19 cellular contexts compared by ENCODE assay signal in genomic region chr20:14449323-14449722, GRCh38.
DNase-seq lines count a peak whose midpoint lies in the region; TF ChIP-seq lines count a peak whose summit lies in the region.
"Had no signal": no experiment of that assay in that cellular context is flagged by ENCODE, and none has a peak within 500 bp of the region (broad histone marks: within the 10 kb centered on the region; RNA-seq: fewer than 3 reads in every experiment).

No MANE protein-coding gene starts in this region.

- DNase-seq in NCI-H446 treated with DMSO at 0.1 percent for 48 hours (lab: John Stamatoyannopoulos, UW) (peak; percentile 23), NCI-H446 (lab: John Stamatoyannopoulos, UW) (no peak), amniotic epithelial cell (ENCODE audit: low read depth) (peak; percentile 34), fibroblast of pulmonary artery (ENCODE audit: low read depth) (peak; percentile 27), activated gamma-delta T cell treated with Interleukin-2 at 50 U/mL for 16 hours (no peak), SIG-M5 treated with dmso at 0.1 percent for 504 hours (lab: John Stamatoyannopoulos, UW; ENCODE audit: unreplicated experiment) (no peak), KG1 (lab: John Stamatoyannopoulos, UW) (no peak)
- no peak for DNase-seq in activated naive CD4-positive, alpha-beta T cell (lab: John Stamatoyannopoulos, UW)
- DNase-seq: CD4-positive, alpha-beta T cell; DMS 273 treated with DMSO at 0.1 percent for 48 hours; effector CD8-positive, alpha-beta T cell; esophagus squamous epithelium; GDM1; glutamatergic neuron; NCI-H1694 treated with DMSO at 0.1 percent for 48 hours; NCI-H2171; stimulated activated CD4-positive, alpha-beta T cell treated with anti-CD3 and anti-CD28 coated beads, Interleukin-15, amount 100 ng/mL, for 24 hours; tibial artery had no signal

- no peak for TF ChIP-seq CTCF in fibroblast of pulmonary artery (IDR thresholded peaks at IDR 0.05; ENCODE audit: low read length, missing control alignments)

- H3K4me3 ChIP-seq in fibroblast of pulmonary artery (replicated peaks; ENCODE audit: low read depth, low read length), result no peak overlapping the region
- H3K4me3 ChIP-seq: esophagus squamous epithelium, GM23338, tibial artery had no signal

Comparison
In these comparisons a context has a peak if more than half of its experiments do, and no peak if none do; other contexts are left out.
1. DNase-seq: peak in NCI-H446 treated with DMSO at 0.1 percent for 48 hours (single experiment), amniotic epithelial cell (single experiment) and fibroblast of pulmonary artery (single experiment); none in NCI-H446 (0 of 2), activated gamma-delta T cell treated with Interleukin-2 at 50 U/mL for 16 hours (single experiment), activated naive CD4-positive, alpha-beta T cell (0 of 4), SIG-M5 treated with dmso at 0.1 percent for 504 hours (single experiment) and KG1 (single experiment).